21 cellular contexts compared by ENCODE assay signal in the genomic region with DNA sequence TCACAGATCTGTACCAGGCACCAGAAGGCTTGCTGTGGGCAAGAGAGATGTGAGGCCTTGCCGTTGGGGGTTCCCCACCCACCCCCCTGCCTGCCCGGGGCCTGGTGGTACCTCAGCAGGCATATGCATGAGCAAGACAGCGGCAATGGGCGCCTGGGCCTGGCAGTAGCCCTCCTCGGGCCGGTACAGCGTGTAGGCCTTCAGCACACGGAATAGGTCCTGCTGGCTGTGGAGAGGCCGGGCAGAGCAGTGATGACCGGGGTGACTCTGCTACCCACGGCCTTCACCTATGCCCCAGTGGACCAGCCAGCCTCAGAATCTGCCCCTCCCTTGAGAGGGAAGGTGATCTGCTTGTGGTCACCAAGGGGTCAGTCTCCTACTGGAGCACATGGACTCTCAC. TPM values are rescaled to one million over a fixed set of nuclear protein-coding genes. Genes with fewer than 3 reads are reported as not detected.
DNase-seq lines count a peak whose midpoint lies in the region; ATAC-seq and TF ChIP-seq lines count a peak whose summit lies in the region.
"Had no signal": no experiment of that assay in that cellular context is flagged by ENCODE, and none has a peak within 500 bp of the region (broad histone marks: within the 10 kb centered on the region; RNA-seq: fewer than 3 reads in every experiment).

No MANE protein-coding gene starts in this region.

- TF ChIP-seq POLR2A in esophagus squamous epithelium (IDR thresholded peaks at IDR 0.05), result no peak

- H3K9me3 ChIP-seq in CD4-positive, CD25-positive, alpha-beta regulatory T cell (ENCODE audit: control insufficient read depth in 2 of 2, low read length in 2 of 2), result no peaks in the 10 kb centered on the region
- no peaks in the 10 kb centered on the region for H3K9me3 ChIP-seq in esophagus squamous epithelium
- H3K9me3 ChIP-seq: Peyer's patch had no signal

- H3K4me1 ChIP-seq in CD4-positive, CD25-positive, alpha-beta regulatory T cell (ENCODE audit: control insufficient read depth, insufficient read depth, low read length, poor library complexity, severe bottlenecking), result peaks cover 47% of the 10 kb centered on the region
- H3K4me1 ChIP-seq in esophagus squamous epithelium, result peaks cover 72 to 100% (median 75%) of the 10 kb centered on the region in 3 donors

- H3K9me3 Mint-ChIP-seq in activated T-cell treated with anti-CD3 and anti-CD28 coated beads, Interleukin-2, amount 50 U/mL, for 24 hours, result no peaks in the 10 kb centered on the region
- no peaks in the 10 kb centered on the region for H3K9me3 Mint-ChIP-seq in CD4-positive, CD25-positive, alpha-beta regulatory T cell
- H3K9me3 Mint-ChIP-seq in stimulated activated effector memory CD8-positive, alpha-beta T cell treated with anti-CD3 and anti-CD28 coated beads, Interleukin-12 subunit alpha, Interleukin-12 subunit beta, amount 100 ng/mL, for 72 hours, result no peaks in the 10 kb centered on the region
- H3K9me3 Mint-ChIP-seq: IgD-negative memory B cell had no signal

- H3K27ac Mint-ChIP-seq in activated T-cell treated with anti-CD3 and anti-CD28 coated beads, Interleukin-2, amount 50 U/mL, for 24 hours, result peak overlapping the region; percentile 22
- H3K27ac Mint-ChIP-seq in CD4-positive, CD25-positive, alpha-beta regulatory T cell, result peak overlapping the region in 2 of 3 donors; percentile 69 to 91
- peak overlapping the region; percentile 84 for H3K27ac Mint-ChIP-seq in stimulated activated effector memory CD8-positive, alpha-beta T cell treated with anti-CD3 and anti-CD28 coated beads, Interleukin-12 subunit alpha, Interleukin-12 subunit beta, amount 100 ng/mL, for 72 hours
- H3K27ac Mint-ChIP-seq: IgD-negative memory B cell had no signal

- WGBS in esophagus squamous epithelium, 2 donors, result 100% methylated on average over 6 of the region's 11 CpGs; no CpG with 5 or more reads in 1 of the 2 donors

- H3K4me3 Mint-ChIP-seq in activated T-cell treated with anti-CD3 and anti-CD28 coated beads, Interleukin-2, amount 50 U/mL, for 24 hours, result no peak overlapping the region
- H3K4me3 Mint-ChIP-seq in CD4-positive, CD25-positive, alpha-beta regulatory T cell, result no peak overlapping the region
- H3K4me3 Mint-ChIP-seq in stimulated activated effector memory CD8-positive, alpha-beta T cell treated with anti-CD3 and anti-CD28 coated beads, Interleukin-12 subunit alpha, Interleukin-12 subunit beta, amount 100 ng/mL, for 72 hours, result no peak overlapping the region

- no peak overlapping the region for H3K4me3 ChIP-seq in CD4-positive, CD25-positive, alpha-beta regulatory T cell (ENCODE audit: low read depth, low read length)
- no peak overlapping the region for H3K4me3 ChIP-seq in esophagus squamous epithelium
- H3K4me3 ChIP-seq: Peyer's patch had no signal

- no peak for TF ChIP-seq CTCF in esophagus squamous epithelium (IDR thresholded peaks at IDR 0.05)

- no peak for ATAC-seq in CD4-positive, CD25-positive, alpha-beta regulatory T cell (ENCODE audit: low read depth in 2 of 2)
- no peak for ATAC-seq in stimulated activated effector memory CD8-positive, alpha-beta T cell treated with anti-CD3 and anti-CD28 coated beads, Interleukin-12 subunit alpha, Interleukin-12 subunit beta, amount 100 ng/mL, for 72 hours

- intact Hi-C loops in esophagus squamous epithelium (cut with DNase I), result no loop called here

- H3K36me3 Mint-ChIP-seq in activated T-cell treated with anti-CD3 and anti-CD28 coated beads, Interleukin-2, amount 50 U/mL, for 24 hours (ENCODE audit: low read depth), result peaks cover 70% of the 10 kb centered on the region
- peaks cover 34% of the 10 kb centered on the region for H3K36me3 Mint-ChIP-seq in CD4-positive, CD25-positive, alpha-beta regulatory T cell
- H3K36me3 Mint-ChIP-seq in stimulated activated effector memory CD8-positive, alpha-beta T cell treated with anti-CD3 and anti-CD28 coated beads, Interleukin-12 subunit alpha, Interleukin-12 subunit beta, amount 100 ng/mL, for 72 hours, result peaks cover 69% of the 10 kb centered on the region

- H3K4me1 Mint-ChIP-seq in activated T-cell treated with anti-CD3 and anti-CD28 coated beads, Interleukin-2, amount 50 U/mL, for 24 hours (ENCODE audit: low read depth), result peaks cover 60% of the 10 kb centered on the region
- H3K4me1 Mint-ChIP-seq in CD4-positive, CD25-positive, alpha-beta regulatory T cell, result peaks cover 5 to 74% (median 28%) of the 10 kb centered on the region in 4 donors
- H3K4me1 Mint-ChIP-seq in stimulated activated effector memory CD8-positive, alpha-beta T cell treated with anti-CD3 and anti-CD28 coated beads, Interleukin-12 subunit alpha, Interleukin-12 subunit beta, amount 100 ng/mL, for 72 hours, result peaks cover 48% of the 10 kb centered on the region

- H3K27me3 ChIP-seq in CD4-positive, CD25-positive, alpha-beta regulatory T cell (ENCODE audit: control insufficient read depth, insufficient read depth, low read length), result no peaks in the 10 kb centered on the region
- no peaks in the 10 kb centered on the region for H3K27me3 ChIP-seq in esophagus squamous epithelium
- H3K27me3 ChIP-seq: Peyer's patch had no signal

- peaks cover 69% of the 10 kb centered on the region for H3K36me3 ChIP-seq in CD4-positive, CD25-positive, alpha-beta regulatory T cell (ENCODE audit: control insufficient read depth, insufficient read depth, low read length)
- peaks cover 34 to 84% (median 38%) of the 10 kb centered on the region in 3 donors for H3K36me3 ChIP-seq in esophagus squamous epithelium

- no peak for DNase-seq in activated T-cell treated with anti-CD3 and anti-CD28 coated beads, Interleukin-2, amount 50 U/mL, for 24 hours
- DNase-seq in activated T-cell treated with anti-CD3 and anti-CD28 coated beads, Interleukin-2, amount 50 U/mL, for 1 hour, result no peak
- DNase-seq in CD4-positive, CD25-positive, alpha-beta regulatory T cell, result no peak
- DNase-seq in esophagus squamous epithelium (lab: John Stamatoyannopoulos, UW) (no peak), NCI-H2081 treated with DMSO at 0.1 percent for 48 hours (lab: John Stamatoyannopoulos, UW) (no peak), inferior parietal cortex (ENCODE audit: extremely low spot score) (no peak), glomerular visceral epithelial cell (ENCODE audit: extremely low spot score) (no peak)
- DNase-seq in stimulated activated effector memory CD8-positive, alpha-beta T cell treated with anti-CD3 and anti-CD28 coated beads, Interleukin-12 subunit alpha, Interleukin-12 subunit beta, amount 100 ng/mL, for 72 hours (ENCODE audit: low spot score in 2 of 2), result no peak
- DNase-seq: ACHN, EL, GF-D8, MV-4-11, NCI-H1105 treated with DMSO at 0.1 percent for 48 hours, NCI-H2029 treated with DMSO at 0.1 percent for 48 hours, NCI-H2171, NCI-H446, NCI-H526, Peyer's patch had no signal

- H3K27ac ChIP-seq in CD4-positive, CD25-positive, alpha-beta regulatory T cell (ENCODE audit: insufficient read depth, low read length, poor library complexity, severe bottlenecking), result no peak overlapping the region
- peak overlapping the region in 3 of 4 donors; percentile 9 to 99 (median 97) for H3K27ac ChIP-seq in esophagus squamous epithelium
- H3K27ac ChIP-seq: 22Rv1, C4-2B, Peyer's patch had no signal

- no peaks in the 10 kb centered on the region for H3K27me3 Mint-ChIP-seq in activated T-cell treated with anti-CD3 and anti-CD28 coated beads, Interleukin-2, amount 50 U/mL, for 24 hours
- H3K27me3 Mint-ChIP-seq in CD4-positive, CD25-positive, alpha-beta regulatory T cell, result no peaks in the 10 kb centered on the region
- H3K27me3 Mint-ChIP-seq: IgD-negative memory B cell had no signal

RNA-seq across cellular contexts. Expression of a gene that starts 5.5 kb away (rescaled TPM):
- total RNA-seq in CD4-positive, CD25-positive, alpha-beta regulatory T cell, result 18.7 TPM
- polyA plus RNA-seq in CD4-positive, CD25-positive, alpha-beta regulatory T cell, result 10 to 100 TPM; 10.9 to 16.4 (median 12.1) TPM
- 10 to 100 TPM; 18.9 to 76.4 (median 40.7) TPM for total RNA-seq in esophagus squamous epithelium

RNA-seq across cellular contexts. Expression of a gene that starts 28.2 kb away (rescaled TPM):
- 24.0 TPM for total RNA-seq in CD4-positive, CD25-positive, alpha-beta regulatory T cell
- 1 to 10 TPM; 2.4 to 7.0 (median 4.8) TPM for polyA plus RNA-seq in CD4-positive, CD25-positive, alpha-beta regulatory T cell
- 1 to 10 TPM in 1 of 4 donors, under 1 TPM in 2, not detected in 1; 0.19 to 5.7 (median 0.19) TPM for total RNA-seq in esophagus squamous epithelium
- total RNA-seq: Peyer's patch had no signal

RNA-seq across cellular contexts. Expression of a gene that starts 31.9 kb away (rescaled TPM):
- total RNA-seq in CD4-positive, CD25-positive, alpha-beta regulatory T cell, result 67.5 TPM
- polyA plus RNA-seq in CD4-positive, CD25-positive, alpha-beta regulatory T cell, result 10 to 100 TPM; 44.2 to 58.0 (median 47.4) TPM
- 10 to 100 TPM; 40.7 to 55.1 (median 47.0) TPM for total RNA-seq in esophagus squamous epithelium

RNA-seq across cellular contexts. Expression of a gene that starts 48.3 kb away (rescaled TPM):
- total RNA-seq in CD4-positive, CD25-positive, alpha-beta regulatory T cell, result 0.96 TPM
- polyA plus RNA-seq in CD4-positive, CD25-positive, alpha-beta regulatory T cell, result not detected
- under 1 TPM; 0.08 to 0.76 (median 0.10) TPM for total RNA-seq in esophagus squamous epithelium
- polyA plus RNA-seq: IgD-negative memory B cell had no signal

Comparison
In these comparisons a context has a peak if more than half of its experiments do, and no peak if none do; other contexts are left out.
1. H3K27ac Mint-ChIP-seq: peak in every context shown above with its lines; median percentile 84 in stimulated activated effector memory CD8-positive, alpha-beta T cell treated with anti-CD3 and anti-CD28 coated beads, Interleukin-12 subunit alpha, Interleukin-12 subunit beta, amount 100 ng/mL, for 72 hours; 80 in CD4-positive, CD25-positive, alpha-beta regulatory T cell; 22 in activated T-cell treated with anti-CD3 and anti-CD28 coated beads, Interleukin-2, amount 50 U/mL, for 24 hours.